Comparison of ENCODE assay signal across 28 cellular contexts in the genomic region with DNA sequence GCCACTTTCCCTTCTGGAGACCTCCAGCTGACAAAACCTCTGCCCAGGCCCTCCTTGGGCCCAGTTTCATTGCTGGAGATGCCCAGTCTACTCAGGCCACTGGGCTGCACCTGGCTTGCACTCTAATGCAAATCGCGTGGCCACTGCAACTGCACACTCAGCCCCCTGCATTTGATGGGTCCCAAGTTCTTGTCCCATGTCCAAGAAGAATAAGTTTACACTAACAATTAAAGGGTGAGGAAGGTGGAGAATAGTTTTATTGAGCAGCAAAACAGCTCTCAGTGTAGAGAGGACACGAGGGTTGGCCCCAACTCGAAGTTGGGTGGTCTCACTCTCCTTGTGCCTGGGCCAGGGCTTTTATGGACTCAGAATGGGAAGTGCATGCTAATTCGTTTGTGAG. TPM values are rescaled to one million over a fixed set of nuclear protein-coding genes. Genes with fewer than 3 reads are reported as not detected.
A peak's percentile ranks its signal among the peaks of the same experiment; 100 is the strongest.
DNase-seq lines count a peak whose midpoint lies in the region; ATAC-seq and TF ChIP-seq lines count a peak whose summit lies in the region.
"Had no signal": no experiment of that assay in that cellular context is flagged by ENCODE, and none has a peak within 500 bp of the region (broad histone marks: within the 10 kb centered on the region; RNA-seq: fewer than 3 reads in every experiment).

No MANE protein-coding gene starts in this region.

- H3K27ac Mint-ChIP-seq in T-helper 2 cell treated with Interferon-gamma antibody and Interleukin-4, amounts not matched to agents 5 μg/mL and 100 μg/mL, for 36 hours, result peak overlapping the region; percentile 94
- H3K27ac Mint-ChIP-seq in CD4-positive, alpha-beta T cell, result peak overlapping the region; percentile 90
- peak overlapping the region; percentile 77 for H3K27ac Mint-ChIP-seq in activated naive CD8-positive, alpha-beta T cell treated with anti-CD3 and anti-CD28 coated beads, Interleukin-2, amount 10 ng/mL, durations not matched to agents 7 days and 5 days
- H3K27ac Mint-ChIP-seq: dendritic cell treated with granulocyte-macrophage colony-stimulating factor and Interleukin-4, amounts not matched to agents 40 ng/mL and 50 ng/mL, for 4 days had no signal

- H3K36me3 Mint-ChIP-seq in T-helper 2 cell treated with Interferon-gamma antibody and Interleukin-4, amounts not matched to agents 5 μg/mL and 100 μg/mL, for 36 hours (ENCODE audit: low read depth), result peaks cover 38% of the 10 kb centered on the region
- H3K36me3 Mint-ChIP-seq in CD4-positive, alpha-beta T cell (ENCODE audit: low read depth), result peaks cover 23% of the 10 kb centered on the region
- H3K36me3 Mint-ChIP-seq in activated naive CD8-positive, alpha-beta T cell treated with anti-CD3 and anti-CD28 coated beads, Interleukin-2, amount 10 ng/mL, durations not matched to agents 7 days and 5 days, result peaks cover 40% of the 10 kb centered on the region

- H3K27me3 ChIP-seq in CD4-positive, alpha-beta T cell (ENCODE audit: control insufficient read depth, insufficient read depth, low read length), result no peaks in the 10 kb centered on the region
- H3K27me3 ChIP-seq: cardiac muscle cell, tibial artery had no signal

- H3K27me3 Mint-ChIP-seq in T-helper 2 cell treated with Interferon-gamma antibody and Interleukin-4, amounts not matched to agents 5 μg/mL and 100 μg/mL, for 36 hours (ENCODE audit: low read depth), result no peaks in the 10 kb centered on the region
- H3K27me3 Mint-ChIP-seq in CD4-positive, alpha-beta T cell, result no peaks in the 10 kb centered on the region
- H3K27me3 Mint-ChIP-seq in activated naive CD8-positive, alpha-beta T cell treated with anti-CD3 and anti-CD28 coated beads, Interleukin-2, amount 10 ng/mL, durations not matched to agents 7 days and 5 days, result no peaks in the 10 kb centered on the region
- H3K27me3 Mint-ChIP-seq: dendritic cell treated with granulocyte-macrophage colony-stimulating factor and Interleukin-4, amounts not matched to agents 40 ng/mL and 50 ng/mL, for 4 days had no signal

- DNase-seq in T-helper 2 cell treated with Interferon-gamma antibody and Interleukin-4, amounts not matched to agents 5 μg/mL and 100 μg/mL, for 36 hours (ENCODE audit: low spot score), result no peak
- DNase-seq in T-helper 2 cell, result no peak
- no peak for DNase-seq in CD4-positive, alpha-beta T cell
- DNase-seq in RKO (ENCODE audit: low spot score), result peak; percentile 8
- DNase-seq in activated naive CD8-positive, alpha-beta T cell treated with anti-CD3 and anti-CD28 coated beads, Interleukin-2, amount 10 ng/mL, durations not matched to agents 7 days and 5 days, result no peak
- DNase-seq in stimulated activated CD8-positive, alpha-beta memory T cell treated with anti-CD3 and anti-CD28 coated beads, Interleukin-4, amount 100 ng/mL, for 48 hours, result no peak
- no peak for DNase-seq in NCI-H2227 treated with DMSO at 0.1 percent for 48 hours (lab: John Stamatoyannopoulos, UW)
- DNase-seq: activated T-cell treated with anti-CD3 and anti-CD28 coated beads, Interleukin-2, amount 50 U/mL, for 4 hours; AML-193; anterior cingulate cortex; Caco-2; kidney; mammary epithelial cell; NCI-H1092; NCI-H187 treated with DMSO at 0.1 percent for 48 hours; NCI-H226; NCI-H82; occipital lobe; SHP77; stimulated activated naive CD4-positive, alpha-beta T cell; tibial artery had no signal

- peaks cover 30% of the 10 kb centered on the region for H3K4me1 Mint-ChIP-seq in T-helper 2 cell treated with Interferon-gamma antibody and Interleukin-4, amounts not matched to agents 5 μg/mL and 100 μg/mL, for 36 hours (ENCODE audit: low read depth)
- H3K4me1 Mint-ChIP-seq in CD4-positive, alpha-beta T cell (ENCODE audit: low read depth), result peaks cover 43% of the 10 kb centered on the region
- H3K4me1 Mint-ChIP-seq in activated naive CD8-positive, alpha-beta T cell treated with anti-CD3 and anti-CD28 coated beads, Interleukin-2, amount 10 ng/mL, durations not matched to agents 7 days and 5 days, result peaks cover 36% of the 10 kb centered on the region

- POLR2A ChIA-PET in CD4-positive, alpha-beta T cell (lab: Charles Lee), result interaction anchor here (0.6 to 1.1 kb wide), 3 partner anchors 8 to 28 kb away, joined by 3 to 4 read pairs (median 3); no protein-coding TSS in a partner anchor
- POLR2A ChIA-PET in activated naive CD8-positive, alpha-beta T cell treated with anti-CD3 and anti-CD28 coated beads, Interleukin-2, amount 10 ng/mL, durations not matched to agents 7 days and 5 days (lab: Charles Lee), result interaction anchor here (3.2 kb wide), 1 partner anchor 36 kb away, joined by 32 read pairs; no protein-coding TSS in a partner anchor

- peaks cover 7% of the 10 kb centered on the region for H3K9me3 ChIP-seq in CD4-positive, alpha-beta T cell (ENCODE audit: control insufficient read depth, low read length)

- no peak overlapping the region for H3K27ac ChIP-seq in CD4-positive, alpha-beta T cell (ENCODE audit: low read depth, low read length)
- H3K27ac ChIP-seq: cardiac muscle cell, tibial artery had no signal

- no peak for ATAC-seq in CD4-positive, alpha-beta T cell (ENCODE audit: poor library complexity)
- no peak for ATAC-seq in activated naive CD8-positive, alpha-beta T cell treated with anti-CD3 and anti-CD28 coated beads, Interleukin-2, amount 10 ng/mL, durations not matched to agents 7 days and 5 days (ENCODE audit: low read depth)
- ATAC-seq in GM18520 (IDR thresholded peaks at IDR 0.05; ENCODE audit: unreplicated experiment), result no peak
- ATAC-seq: activated T-cell treated with anti-CD3 and anti-CD28 coated beads, Interleukin-2, amount 50 U/mL, for 4 hours had no signal

- CTCF ChIA-PET in CD4-positive, alpha-beta T cell (lab: Charles Lee), result no interaction called here

- intact Hi-C loops in CD4-positive, alpha-beta T cell (cut with DNase I, micrococcal nuclease), result no loop called here

- H3K4me3 Mint-ChIP-seq in T-helper 2 cell treated with Interferon-gamma antibody and Interleukin-4, amounts not matched to agents 5 μg/mL and 100 μg/mL, for 36 hours, result peak overlapping the region; percentile 15
- H3K4me3 Mint-ChIP-seq in CD4-positive, alpha-beta T cell, result no peak overlapping the region
- peak overlapping the region; percentile 14 for H3K4me3 Mint-ChIP-seq in activated naive CD8-positive, alpha-beta T cell treated with anti-CD3 and anti-CD28 coated beads, Interleukin-2, amount 10 ng/mL, durations not matched to agents 7 days and 5 days
- H3K4me3 Mint-ChIP-seq: activated T-cell treated with anti-CD3 and anti-CD28 coated beads, Interleukin-2, amount 50 U/mL, for 4 hours; dendritic cell treated with granulocyte-macrophage colony-stimulating factor and Interleukin-4, amounts not matched to agents 40 ng/mL and 50 ng/mL, for 4 days had no signal

- H3K9me3 Mint-ChIP-seq in T-helper 2 cell treated with Interferon-gamma antibody and Interleukin-4, amounts not matched to agents 5 μg/mL and 100 μg/mL, for 36 hours, result peaks cover 41% of the 10 kb centered on the region
- peaks cover 12% of the 10 kb centered on the region for H3K9me3 Mint-ChIP-seq in CD4-positive, alpha-beta T cell
- peaks cover 23% of the 10 kb centered on the region for H3K9me3 Mint-ChIP-seq in activated naive CD8-positive, alpha-beta T cell treated with anti-CD3 and anti-CD28 coated beads, Interleukin-2, amount 10 ng/mL, durations not matched to agents 7 days and 5 days

- TF ChIP-seq CTCF in CD4-positive, alpha-beta T cell (IDR thresholded peaks at IDR 0.05), result no peak

RNA-seq across cellular contexts. Expression of gene THEMIS, which starts 31.9 kb away (rescaled TPM):
- total RNA-seq in CD4-positive, alpha-beta T cell, result 10 to 100 TPM; 25.0 to 25.3 TPM
- total RNA-seq in activated naive CD8-positive, alpha-beta T cell treated with anti-CD3 and anti-CD28 coated beads, Interleukin-2, amount 10 ng/mL, durations not matched to agents 7 days and 5 days, result 100 to 1,000 TPM; 152 to 155 TPM
- total RNA-seq: A172, Caco-2, cardiac muscle cell, glomerular endothelial cell, H4, mammary epithelial cell, smooth muscle cell had no signal

Comparison
In these comparisons a context has a peak if more than half of its experiments do, and no peak if none do; other contexts are left out.
1. RNA of gene THEMIS, which starts 31.9 kb away (total RNA-seq): 152 to 155 TPM in activated naive CD8-positive, alpha-beta T cell treated with anti-CD3 and anti-CD28 coated beads, Interleukin-2, amount 10 ng/mL, durations not matched to agents 7 days and 5 days; 25.0 to 25.3 TPM in CD4-positive, alpha-beta T cell; every median in the first group is over 4 times any median in the second.
2. Peak in every context shown above with its lines, with median percentiles within 50 percentile points of each other: H3K27ac Mint-ChIP-seq.